Comparison of ENCODE assay signal across 8 cellular contexts in genomic region chr21:33325222-33326067, GRCh38. TPM values are rescaled to one million over a fixed set of nuclear protein-coding genes. Genes with fewer than 3 reads are reported as not detected.
DNase-seq lines count a peak whose midpoint lies in the region; ATAC-seq and TF ChIP-seq lines count a peak whose summit lies in the region.

No MANE protein-coding gene starts in this region.

- no peaks in the 10 kb centered on the region for H3K36me3 Mint-ChIP-seq in effector memory CD8-positive, alpha-beta T cell (ENCODE audit: insufficient read depth)

- WGBS in mesendoderm (ENCODE audit: extremely low coverage, insufficient coverage, low lambda C conversion rate): no CpG with 5 or more reads among the region's 28 CpGs

- TF ChIP-seq POLR2A in GM18505 (IDR thresholded peaks at IDR 0.05; ENCODE audit: borderline replicate concordance, extremely low read depth, insufficient read depth, insufficient read length): no peak

- H3K4me3 ChIP-seq in mesendoderm (ENCODE audit: low read length): peak overlapping the region; percentile 78

- H3K9ac ChIP-seq in mesendoderm (ENCODE audit: low read length): peak overlapping the region; percentile 91

- no peaks in the 10 kb centered on the region for H3K79me2 ChIP-seq in mesendoderm (ENCODE audit: control insufficient read depth, insufficient read depth, low read length)

- H3K4me1 Mint-ChIP-seq in effector memory CD8-positive, alpha-beta T cell (ENCODE audit: low read depth in 2 of 2): peaks cover 14 to 25% of the 10 kb centered on the region in 2 donors

- no peak overlapping the region for H2AK5ac ChIP-seq in mesendoderm (ENCODE audit: low read length)

- peak overlapping the region; percentile 47 for H3K18ac ChIP-seq in mesendoderm (ENCODE audit: low read length)

- H3K4ac ChIP-seq in mesendoderm (ENCODE audit: low read depth, low read length): no peak overlapping the region

- no peaks in the 10 kb centered on the region for H3K36me3 ChIP-seq in mesendoderm (ENCODE audit: control insufficient read depth, insufficient read depth, low read length)

- H3K79me1 ChIP-seq in mesendoderm (ENCODE audit: low read length): peaks cover 10% of the 10 kb centered on the region

- no peak overlapping the region for H3K4me3 Mint-ChIP-seq in effector memory CD8-positive, alpha-beta T cell

- H3K9me3 Mint-ChIP-seq in effector memory CD8-positive, alpha-beta T cell: no peaks in the 10 kb centered on the region

- peak; percentile 70 for DNase-seq in A172 (ENCODE audit: low spot score)
- DNase-seq in NCI-H2171 (lab: John Stamatoyannopoulos, UW): peak; percentile 35
- peak; percentile 46 to 66 for DNase-seq in activated CD4-positive, alpha-beta T cell treated with anti-CD3 and anti-CD28 coated beads, Interleukin-2, amount 50 U/mL, for 24 hours (ENCODE audit: low read depth in 1 of 2, low spot score in 1 of 2)
- DNase-seq in effector memory CD8-positive, alpha-beta T cell: peak; percentile 62 to 70 (median 64)
- DNase-seq in mesendoderm: peak; percentile 28
- DNase-seq in stimulated activated CD8-positive, alpha-beta memory T cell treated with anti-CD3 and anti-CD28 coated beads, Interleukin-15, amount 100 ng/mL, for 1 hour (ENCODE audit: low read depth): peak; percentile 47

- no peaks in the 10 kb centered on the region for H3K27me3 Mint-ChIP-seq in effector memory CD8-positive, alpha-beta T cell

- H2BK120ac ChIP-seq in mesendoderm (ENCODE audit: low read depth, low read length): no peak overlapping the region

- no peaks in the 10 kb centered on the region for H3K27me3 ChIP-seq in mesendoderm (ENCODE audit: insufficient read depth, low read length, poor library complexity)

- H2BK5ac ChIP-seq in mesendoderm (ENCODE audit: low read length): peak overlapping the region; percentile 76

- H2BK15ac ChIP-seq in mesendoderm (replicated peaks; ENCODE audit: low read depth): no peak overlapping the region

- ATAC-seq in GM18505 (IDR thresholded peaks at IDR 0.05; ENCODE audit: unreplicated experiment) (peak; percentile 34), HG03025 (IDR thresholded peaks at IDR 0.05; ENCODE audit: low FRiP score, unreplicated experiment) (peak; percentile 23)
- peak; percentile 56 for ATAC-seq in effector memory CD8-positive, alpha-beta T cell (replicated peaks)

- peak overlapping the region; percentile 20 for H3K27ac ChIP-seq in mesendoderm (ENCODE audit: low read depth, low read length)

- H3K23ac ChIP-seq in mesendoderm (ENCODE audit: low read length): peak overlapping the region; percentile 73

- H4K8ac ChIP-seq in mesendoderm (ENCODE audit: low read depth, low read length): no peak overlapping the region

- H3K4me1 ChIP-seq in mesendoderm (ENCODE audit: control insufficient read depth, low read depth, low read length): no peaks in the 10 kb centered on the region

- no peak overlapping the region for H4K5ac ChIP-seq in mesendoderm (ENCODE audit: low read length)

- H3K27ac Mint-ChIP-seq in effector memory CD8-positive, alpha-beta T cell: no peak overlapping the region

- H3K4me2 ChIP-seq in mesendoderm (ENCODE audit: low read length): peak overlapping the region; percentile 72

- peak overlapping the region; percentile 99 for H3K56ac ChIP-seq in mesendoderm (ENCODE audit: low read length)

RNA-seq across cellular contexts. Expression of gene IFNAR1, which starts 0.7 kb away (rescaled TPM):
- total RNA-seq in A172 (2014; rRNA removed; shearing (Covaris generic)): 15.7 and 20.5 TPM in 2 replicates
- polyA plus RNA-seq in mesendoderm (2013, experiment 1 of 2): 7.9 TPM
- polyA plus RNA-seq in mesendoderm (2013, experiment 2 of 2): 9.4 TPM

RNA-seq across cellular contexts. Expression of gene IL10RB, which starts 59.3 kb away (rescaled TPM):
- 64.9 and 67.7 TPM in 2 replicates for total RNA-seq in A172 (2014; rRNA removed; shearing (Covaris generic))
- 2.1 TPM for polyA plus RNA-seq in mesendoderm (2013, experiment 1 of 2)
- polyA plus RNA-seq in mesendoderm (2013, experiment 2 of 2): 2.0 TPM

Comparison
In these comparisons a context has a peak if more than half of its experiments do, and no peak if none do; other contexts are left out.
1. Peak in every context shown above with its lines: DNase-seq, ATAC-seq, H3K4me3 ChIP-seq and H3K27ac ChIP-seq.